8 cellular contexts compared by ENCODE assay signal in the genomic region with DNA sequence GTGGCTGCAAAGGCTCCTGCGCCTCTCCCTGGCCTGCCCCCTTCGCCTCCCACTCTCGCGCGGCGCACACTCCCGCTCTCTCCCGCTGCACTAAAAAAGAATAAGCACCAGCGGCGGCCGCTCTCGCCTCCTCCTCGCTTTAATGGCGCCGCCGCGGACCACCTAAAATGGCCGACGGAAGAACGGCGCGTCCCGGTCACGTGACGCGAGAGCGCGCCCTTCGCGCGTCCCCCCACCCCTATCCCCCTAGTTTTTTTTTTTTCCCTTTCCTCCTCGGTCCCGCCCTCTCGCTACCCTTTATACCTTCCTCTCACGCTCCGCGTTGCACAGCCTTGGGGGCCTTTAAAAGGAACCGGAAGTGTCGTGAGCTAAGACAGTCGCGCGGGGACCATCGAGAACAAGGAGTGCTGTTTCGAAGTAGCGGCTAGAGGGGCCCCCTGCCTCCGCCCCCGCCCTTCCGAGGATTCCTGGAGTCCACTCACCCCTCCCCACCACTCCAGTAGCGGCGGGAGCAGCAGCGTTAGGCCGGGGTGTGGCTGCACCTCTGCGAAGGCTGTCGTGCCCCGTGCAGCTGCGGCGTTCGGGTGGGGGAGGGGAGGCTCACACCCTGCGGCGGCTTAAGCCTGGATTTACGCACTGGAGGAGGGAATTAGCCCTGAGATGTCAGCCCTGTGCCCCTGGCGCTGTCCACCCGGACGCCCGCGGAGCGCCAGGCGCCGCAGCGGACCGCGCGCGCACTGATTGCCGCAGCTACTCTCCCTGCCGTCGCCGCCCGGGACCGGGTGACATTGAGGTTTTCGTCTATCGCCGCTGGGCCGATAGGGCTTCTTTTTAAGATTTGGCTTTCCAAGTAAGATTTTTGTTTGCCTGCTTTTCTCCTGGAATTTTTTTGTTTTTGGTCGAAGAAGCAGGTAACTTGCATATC. TPM values are rescaled to one million over a fixed set of nuclear protein-coding genes. Genes with fewer than 3 reads are reported as not detected.
DNase-seq lines count a peak whose midpoint lies in the region; ATAC-seq and TF ChIP-seq lines count a peak whose summit lies in the region.

Gene HNRNPD (minus strand): TSS at position 176 of the 925 bp plus-strand sequence. CDS start 313 bp downstream, outside the sequence.

- H3K4me1 ChIP-seq in fibroblast of lung (ENCODE audit: control insufficient read depth, extremely low read depth, insufficient read depth, low read length): peaks cover 3% of the 10 kb centered on the region
- peaks cover 28 to 30% of the 10 kb centered on the region in 2 donors for H3K4me1 ChIP-seq in naive thymus-derived CD4-positive, alpha-beta T cell (ENCODE audit: control insufficient read depth in 2 of 2, insufficient read depth in 2 of 2, low read length in 2 of 2)

- intact Hi-C loops in naive thymus-derived CD4-positive, alpha-beta T cell (cut with micrococcal nuclease): loop anchor here (1.0 to 10.0 kb wide), 22 partner anchors 17 to 1081 kb away; partner anchors contain the start of genes COQ2 (in 2 of the 2), HELQ (in 2 of the 2), SEC31A (in 2 of the 2) and THAP9 (in 2 of the 2)

- peak within 1 kb of the TSS; percentile 94 for H3K27ac Mint-ChIP-seq in activated T-helper 17 cell treated with anti-CD3 and anti-CD28 coated beads, Interleukin-2, amount 50 U/mL, for 72 hours
- peak within 1 kb of the TSS; percentile 95 to 100 (median 99) for H3K27ac Mint-ChIP-seq in naive thymus-derived CD4-positive, alpha-beta T cell
- H3K27ac Mint-ChIP-seq in stimulated activated naive B cell treated with anti-CD40 and anti-IgM and Interleukin-4, amounts not matched to agents 10 μg/mL and 1 μg/mL and 100 μg/mL, for 72 hours: peak within 1 kb of the TSS; percentile 98

- TF ChIP-seq CTCF in LNCaP clone FGC (IDR thresholded peaks at IDR 0.05; ENCODE audit: control insufficient read depth, extremely low read depth, insufficient read depth) (no peak), RWPE1 (conservative IDR thresholded peaks at IDR 0.05; ENCODE audit: low read depth) (no peak), fibroblast of lung (conservative IDR thresholded peaks at IDR 0.05 in 1 of 2, IDR thresholded peaks at IDR 0.05 in 1 of 2; ENCODE audit: low read depth in 1 of 2, low read length in 2 of 2) (no peak)

- no peaks in the 10 kb centered on the region for H3K36me3 ChIP-seq in fibroblast of lung (ENCODE audit: control insufficient read depth, insufficient read depth, low read length)
- H3K36me3 ChIP-seq in naive thymus-derived CD4-positive, alpha-beta T cell (ENCODE audit: control insufficient read depth in 2 of 3, insufficient read depth in 3 of 3, low read length in 3 of 3): peaks cover 0 to 15% (median 0%) of the 10 kb centered on the region in 3 experiments

- no peaks in the 10 kb centered on the region for H4K20me1 ChIP-seq in fibroblast of lung (ENCODE audit: control insufficient read depth, extremely low read depth, insufficient read depth, low read length)

- no peaks in the 10 kb centered on the region for H3K27me3 Mint-ChIP-seq in activated T-helper 17 cell treated with anti-CD3 and anti-CD28 coated beads, Interleukin-2, amount 50 U/mL, for 72 hours
- H3K27me3 Mint-ChIP-seq in naive thymus-derived CD4-positive, alpha-beta T cell: peaks cover 0 to 3% (median 0%) of the 10 kb centered on the region in 5 donors
- no peaks in the 10 kb centered on the region for H3K27me3 Mint-ChIP-seq in stimulated activated naive B cell treated with anti-CD40 and anti-IgM and Interleukin-4, amounts not matched to agents 10 μg/mL and 1 μg/mL and 100 μg/mL, for 72 hours

- H3K27me3 ChIP-seq in fibroblast of lung (ENCODE audit: control insufficient read depth, insufficient read depth, low read length): no peaks in the 10 kb centered on the region
- H3K27me3 ChIP-seq in naive thymus-derived CD4-positive, alpha-beta T cell (ENCODE audit: control insufficient read depth in 2 of 2, insufficient read depth in 2 of 2, low read length in 2 of 2): no peaks in the 10 kb centered on the region

- H3K9me3 Mint-ChIP-seq in activated T-helper 17 cell treated with anti-CD3 and anti-CD28 coated beads, Interleukin-2, amount 50 U/mL, for 72 hours: no peaks in the 10 kb centered on the region
- peaks cover 0 to 8% (median 0%) of the 10 kb centered on the region in 11 donors for H3K9me3 Mint-ChIP-seq in naive thymus-derived CD4-positive, alpha-beta T cell
- no peaks in the 10 kb centered on the region for H3K9me3 Mint-ChIP-seq in stimulated activated naive B cell treated with anti-CD40 and anti-IgM and Interleukin-4, amounts not matched to agents 10 μg/mL and 1 μg/mL and 100 μg/mL, for 72 hours

- peaks cover 74% of the 10 kb centered on the region for H3K36me3 Mint-ChIP-seq in activated T-helper 17 cell treated with anti-CD3 and anti-CD28 coated beads, Interleukin-2, amount 50 U/mL, for 72 hours (ENCODE audit: low read depth)
- H3K36me3 Mint-ChIP-seq in naive thymus-derived CD4-positive, alpha-beta T cell: peaks cover 5 to 45% (median 19%) of the 10 kb centered on the region in 5 donors
- peaks cover 30 to 55% of the 10 kb centered on the region in 2 donors for H3K36me3 Mint-ChIP-seq in stimulated activated naive B cell treated with anti-CD40 and anti-IgM and Interleukin-4, amounts not matched to agents 10 μg/mL and 1 μg/mL and 100 μg/mL, for 72 hours

- peak; percentile 89 for ATAC-seq in activated T-helper 17 cell treated with anti-CD3 and anti-CD28 coated beads, Interleukin-2, amount 50 U/mL, for 72 hours (replicated peaks)
- ATAC-seq in naive thymus-derived CD4-positive, alpha-beta T cell: peak; percentile 93
- ATAC-seq in stimulated activated naive B cell treated with anti-CD40 and anti-IgM and Interleukin-4, amounts not matched to agents 10 μg/mL and 1 μg/mL and 100 μg/mL, for 72 hours (replicated peaks): peak; percentile 95

- peak within 1 kb of the TSS; percentile 100 for H3K4me3 Mint-ChIP-seq in activated T-helper 17 cell treated with anti-CD3 and anti-CD28 coated beads, Interleukin-2, amount 50 U/mL, for 72 hours
- peak within 1 kb of the TSS; percentile 91 to 100 (median 97) for H3K4me3 Mint-ChIP-seq in naive thymus-derived CD4-positive, alpha-beta T cell
- peak within 1 kb of the TSS; percentile 89 to 92 for H3K4me3 Mint-ChIP-seq in stimulated activated naive B cell treated with anti-CD40 and anti-IgM and Interleukin-4, amounts not matched to agents 10 μg/mL and 1 μg/mL and 100 μg/mL, for 72 hours

- H3K4me3 ChIP-seq in LNCaP clone FGC (ENCODE audit: low read depth, low read length) (peak within 1 kb of the TSS; percentile 86), fibroblast of lung (replicated peaks in 1 of 4; ENCODE audit: control extremely low read depth in 1 of 4, insufficient read depth in 1 of 4, low read depth in 3 of 4, low read length in 4 of 4) (peak within 1 kb of the TSS; percentile 86 to 96 (median 92))
- peak within 1 kb of the TSS; percentile 94 for H3K4me3 ChIP-seq in naive thymus-derived CD4-positive, alpha-beta T cell (ENCODE audit: low read length)

- CTCF ChIA-PET in RWPE1 (lab: Yijun Ruan, JAX): interaction anchor here (0.9 to 1.7 kb wide), 3 partner anchors 13 to 55 kb away, joined by 3 to 9 read pairs (median 4); no protein-coding TSS in a partner anchor
- CTCF ChIA-PET in naive thymus-derived CD4-positive, alpha-beta T cell (lab: Charles Lee): interaction anchor here (0.6 to 1.4 kb wide), 3 partner anchors 14 to 89 kb away, joined by 3 to 8 read pairs (median 6); no protein-coding TSS in a partner anchor

- H3K9ac ChIP-seq in fibroblast of lung (ENCODE audit: insufficient read depth, low read length): peak within 1 kb of the TSS; percentile 99

- POLR2A ChIA-PET in RWPE1 (lab: Yijun Ruan, JAX; ENCODE audit: low non-redundant PET): interaction anchor here (0.5 to 0.8 kb wide), 5 partner anchors 30 to 64 kb away, joined by 3 to 10 read pairs (median 4); no protein-coding TSS in a partner anchor
- POLR2A ChIA-PET in naive thymus-derived CD4-positive, alpha-beta T cell (lab: Charles Lee): interaction anchor here (0.6 to 2.8 kb wide), 13 partner anchors 9 to 1105 kb away, joined by 3 to 95 read pairs (median 4); partner anchors contain the start of genes COPS4, HNRNPDL and THAP9

- peaks cover 71% of the 10 kb centered on the region for H3K79me2 ChIP-seq in fibroblast of lung (ENCODE audit: control insufficient read depth, insufficient read depth, low read length)

- peak within 1 kb of the TSS; percentile 98 for H3K27ac ChIP-seq in RWPE1
- peak within 1 kb of the TSS; percentile 99 for H3K27ac ChIP-seq in fibroblast of lung (ENCODE audit: insufficient read depth, low read length)
- peak within 1 kb of the TSS; percentile 98 for H3K27ac ChIP-seq in naive thymus-derived CD4-positive, alpha-beta T cell (ENCODE audit: low read depth, low read length)

- H3K4me2 ChIP-seq in fibroblast of lung (ENCODE audit: extremely low read depth, insufficient read depth, low read length): peak within 1 kb of the TSS; percentile 88

- H3K9me3 ChIP-seq in fibroblast of lung (ENCODE audit: control insufficient read depth, insufficient read depth, low read depth, low read length): no peaks in the 10 kb centered on the region
- no peaks in the 10 kb centered on the region for H3K9me3 ChIP-seq in naive thymus-derived CD4-positive, alpha-beta T cell (ENCODE audit: control insufficient read depth in 2 of 3, low read length in 3 of 3)

- H2AFZ ChIP-seq in fibroblast of lung (ENCODE audit: low read length): peak within 1 kb of the TSS; percentile 78

- H3K4me1 Mint-ChIP-seq in activated T-helper 17 cell treated with anti-CD3 and anti-CD28 coated beads, Interleukin-2, amount 50 U/mL, for 72 hours: peaks cover 26% of the 10 kb centered on the region
- H3K4me1 Mint-ChIP-seq in naive thymus-derived CD4-positive, alpha-beta T cell: peaks cover 35 to 62% (median 54%) of the 10 kb centered on the region in 7 donors
- peaks cover 21 to 32% of the 10 kb centered on the region in 2 donors for H3K4me1 Mint-ChIP-seq in stimulated activated naive B cell treated with anti-CD40 and anti-IgM and Interleukin-4, amounts not matched to agents 10 μg/mL and 1 μg/mL and 100 μg/mL, for 72 hours

- peak; percentile 96 for DNase-seq in Daoy (ENCODE audit: low read depth)
- peak; percentile 88 for DNase-seq in GOT3 (lab: John Stamatoyannopoulos, UW)
- peak; percentile 98 for DNase-seq in LNCaP clone FGC (ENCODE audit: low read depth)
- DNase-seq in RWPE1 (ENCODE audit: low spot score): peak; percentile 95
- peak; percentile 100 for DNase-seq in fibroblast of lung (ENCODE audit: low read depth in 2 of 2)
- peak; percentile 79 to 96 (median 93) for DNase-seq in naive thymus-derived CD4-positive, alpha-beta T cell
- peak; percentile 97 for DNase-seq in stimulated activated naive B cell treated with anti-CD40 and anti-IgM and Interleukin-4, amounts not matched to agents 10 μg/mL and 1 μg/mL and 100 μg/mL, for 72 hours

RNA-seq across cellular contexts. Expression of gene HNRNPD, which starts in this region (rescaled TPM):
- 38.6 and 40.2 TPM in 2 replicates for total RNA-seq in Daoy (2014; rRNA removed; shearing (Covaris generic))
- 100 to 1,000 TPM; 241 to 437 TPM for total RNA-seq in activated T-helper 17 cell treated with anti-CD3 and anti-CD28 coated beads, Interleukin-2, amount 50 U/mL, for 72 hours
- total RNA-seq in fibroblast of lung: 20.8 and 24.1 TPM in 2 replicates
- polyA plus RNA-seq in fibroblast of lung: 58.6 and 79.8 TPM in 2 replicates
- 248 and 327 TPM in 2 replicates for polyA plus RNA-seq in fibroblast of lung (2012)
- polyA minus RNA-seq in fibroblast of lung (ENCODE audit: low replicate concordance): 6.3 and 9.4 TPM in 2 replicates
- 100 to 1,000 TPM; 200 to 355 (median 238) TPM for total RNA-seq in naive thymus-derived CD4-positive, alpha-beta T cell
- 100 to 1,000 TPM; 249 to 315 TPM for polyA plus RNA-seq in naive thymus-derived CD4-positive, alpha-beta T cell

Comparison
In these comparisons a context has a peak if more than half of its experiments do, and no peak if none do; other contexts are left out.
1. Peak in every context shown above with its lines: DNase-seq, ATAC-seq, H3K4me3 ChIP-seq and H3K27ac ChIP-seq.